Comparison of ENCODE assay signal across 13 cellular contexts in the genomic region with DNA sequence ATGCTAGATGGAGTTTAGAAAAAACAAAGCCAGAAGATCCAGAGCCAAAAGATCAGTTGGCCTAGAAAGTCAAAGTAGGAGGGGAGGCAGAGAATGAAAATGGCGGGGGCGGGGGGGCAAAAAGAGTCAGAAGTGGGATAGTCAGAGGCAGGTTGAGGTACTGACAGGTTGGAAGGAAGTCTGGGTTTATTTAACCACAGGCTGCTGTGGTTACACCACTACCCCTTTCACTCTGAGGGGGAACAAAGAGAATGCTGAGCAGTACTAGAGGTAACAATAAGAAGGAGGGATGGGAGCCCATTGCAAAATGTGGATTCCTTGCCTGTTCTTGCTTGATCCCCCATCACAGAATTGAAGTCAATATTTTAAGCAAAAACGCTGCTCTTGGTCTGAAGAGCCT.
A peak's percentile ranks its signal among the peaks of the same experiment; 100 is the strongest.
DNase-seq lines count a peak whose midpoint lies in the region; ATAC-seq lines count a peak whose summit lies in the region.
"Had no signal": no experiment of that assay in that cellular context is flagged by ENCODE, and none has a peak within 500 bp of the region (broad histone marks: within the 10 kb centered on the region; RNA-seq: fewer than 3 reads in every experiment).

No MANE protein-coding gene starts in this region.

- peaks cover 11% of the 10 kb centered on the region for H3K4me1 Mint-ChIP-seq in activated naive CD8-positive, alpha-beta T cell treated with anti-CD3 and anti-CD28 coated beads, Interleukin-2, amount 50 U/mL, for 24 hours

- H3K36me3 Mint-ChIP-seq in activated naive CD8-positive, alpha-beta T cell treated with anti-CD3 and anti-CD28 coated beads, Interleukin-2, amount 50 U/mL, for 24 hours (ENCODE audit: low read depth) = no peaks in the 10 kb centered on the region
- H3K36me3 Mint-ChIP-seq: T-cell had no signal

- peak; percentile 82 for ATAC-seq in GM18867 (IDR thresholded peaks at IDR 0.05; ENCODE audit: unreplicated experiment)
- ATAC-seq in GM21619 (IDR thresholded peaks at IDR 0.05; ENCODE audit: unreplicated experiment) = peak; percentile 67
- peak; percentile 90 for ATAC-seq in HG03442 (IDR thresholded peaks at IDR 0.05; ENCODE audit: unreplicated experiment)
- peak; percentile 91 for ATAC-seq in activated naive CD8-positive, alpha-beta T cell treated with anti-CD3 and anti-CD28 coated beads, Interleukin-2, amount 50 U/mL, for 24 hours
- no peak for ATAC-seq in HG03457 (IDR thresholded peaks at IDR 0.05; ENCODE audit: unreplicated experiment)
- ATAC-seq: T-cell had no signal

- H3K27me3 Mint-ChIP-seq in activated naive CD8-positive, alpha-beta T cell treated with anti-CD3 and anti-CD28 coated beads, Interleukin-2, amount 50 U/mL, for 24 hours = peaks cover 12% of the 10 kb centered on the region

- DNase-seq in activated naive CD8-positive, alpha-beta T cell treated with anti-CD3 and anti-CD28 coated beads, Interleukin-2, amount 50 U/mL, for 24 hours = peak; percentile 14
- DNase-seq in NK-92 (lab: John Stamatoyannopoulos, UW; ENCODE audit: unreplicated experiment) (no peak), SKM-1 treated with dmso at 0.1 percent for 144 hours (lab: John Stamatoyannopoulos, UW; ENCODE audit: unreplicated experiment) (no peak), anterior cingulate cortex (lab: John Stamatoyannopoulos, UW) (no peak)
- DNase-seq: adrenal gland, EL, NCI-H1417 treated with DMSO at 0.1 percent for 48 hours, NCI-H446 treated with DMSO at 0.1 percent for 48 hours had no signal

- no peaks in the 10 kb centered on the region for H3K9me3 Mint-ChIP-seq in activated naive CD8-positive, alpha-beta T cell treated with anti-CD3 and anti-CD28 coated beads, Interleukin-2, amount 50 U/mL, for 24 hours
- H3K9me3 Mint-ChIP-seq: T-cell had no signal

- H3K4me3 Mint-ChIP-seq in activated naive CD8-positive, alpha-beta T cell treated with anti-CD3 and anti-CD28 coated beads, Interleukin-2, amount 50 U/mL, for 24 hours = no peak overlapping the region
- H3K4me3 Mint-ChIP-seq: T-cell had no signal

- no peak overlapping the region for H3K27ac Mint-ChIP-seq in activated naive CD8-positive, alpha-beta T cell treated with anti-CD3 and anti-CD28 coated beads, Interleukin-2, amount 50 U/mL, for 24 hours
- H3K27ac Mint-ChIP-seq: T-cell had no signal
